Comparison of ENCODE assay signal across 8 cellular contexts in the genomic region with DNA sequence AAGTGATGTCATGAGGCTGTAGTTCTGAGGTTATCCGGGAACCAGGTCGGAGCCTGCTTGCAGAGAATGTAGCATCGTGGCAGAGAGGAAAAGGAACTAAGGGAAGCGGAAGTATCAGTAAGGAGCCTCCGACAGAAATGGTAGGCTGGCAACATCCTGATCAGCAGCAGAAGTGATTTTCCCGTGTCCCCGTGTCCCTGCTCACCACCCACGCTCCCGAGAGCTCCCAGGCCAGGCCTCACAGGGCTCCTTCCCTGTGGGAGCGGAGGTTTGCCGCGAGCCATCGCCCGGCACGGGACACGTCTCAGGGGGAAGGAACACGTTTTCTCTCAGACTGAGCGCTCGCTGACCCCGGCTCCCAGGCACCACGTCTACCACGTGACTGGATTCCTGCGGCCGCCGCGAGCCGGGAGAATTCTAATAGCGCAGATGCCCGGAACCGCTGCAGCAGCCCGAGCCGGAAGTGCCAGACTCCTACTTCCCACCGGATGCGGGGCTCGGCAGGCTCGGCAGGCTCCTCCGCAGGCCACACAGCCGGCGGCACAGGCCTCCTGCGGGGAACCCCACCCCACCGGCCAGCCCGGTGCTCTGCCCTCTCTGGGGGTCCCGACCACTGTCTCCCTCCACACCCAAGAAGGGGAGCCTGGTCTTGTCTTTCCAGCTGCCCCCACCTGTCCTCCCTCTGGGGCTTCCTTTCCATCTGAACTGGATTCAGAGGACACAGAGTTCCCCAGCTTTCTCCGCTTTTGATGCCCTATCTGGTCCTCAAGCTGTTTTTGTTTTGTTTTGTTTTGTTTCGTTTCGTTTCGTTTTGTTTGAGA.
A peak's percentile ranks its signal among the peaks of the same experiment; 100 is the strongest.
DNase-seq lines count a peak whose midpoint lies in the region; ATAC-seq and TF ChIP-seq lines count a peak whose summit lies in the region.

No MANE protein-coding gene starts in this region.

- H3K9me3 ChIP-seq in HUES48 (ENCODE audit: control insufficient read depth, insufficient read depth, low read length) (no peaks in the 10 kb centered on the region), fibroblast of lung (ENCODE audit: control insufficient read depth, insufficient read depth, low read depth, low read length) (no peaks in the 10 kb centered on the region)

- peak overlapping the region; percentile 36 to 68 for H3K27ac Mint-ChIP-seq in natural killer cell

- H3K36me3 Mint-ChIP-seq in natural killer cell = no peaks in the 10 kb centered on the region

- H3K27me3 ChIP-seq in HUES48 (ENCODE audit: control insufficient read depth, insufficient read depth, low read length) (peaks cover 22% of the 10 kb centered on the region), fibroblast of lung (ENCODE audit: control insufficient read depth, insufficient read depth, low read length) (peaks cover 4% of the 10 kb centered on the region)

- H4K20me1 ChIP-seq in fibroblast of lung (ENCODE audit: control insufficient read depth, extremely low read depth, insufficient read depth, low read length) = no peaks in the 10 kb centered on the region

- H3K4me1 ChIP-seq in HUES48 (ENCODE audit: control insufficient read depth, insufficient read depth, low read length) = peaks cover 12% of the 10 kb centered on the region
- H3K4me1 ChIP-seq in fibroblast of lung (ENCODE audit: control insufficient read depth, extremely low read depth, insufficient read depth, low read length) = peaks cover 6% of the 10 kb centered on the region

- H3K9ac ChIP-seq in HUES48 (ENCODE audit: low read depth, low read length) = peak overlapping the region; percentile 49; the same call in 1 of the 2 replicates
- peak overlapping the region; percentile 73 for H3K9ac ChIP-seq in fibroblast of lung (ENCODE audit: insufficient read depth, low read length)

- ATAC-seq in GM18505 (IDR thresholded peaks at IDR 0.05; ENCODE audit: unreplicated experiment) (peak; percentile 53), natural killer cell (peak; percentile 42 to 61 (median 56)), HG03521 (IDR thresholded peaks at IDR 0.05; ENCODE audit: unreplicated experiment) (no peak)

- peak; percentile 50 for DNase-seq in activated T-cell treated with anti-CD3 and anti-CD28 coated beads for 48 hours (ENCODE audit: low read depth)
- peak; percentile 82 to 93 for DNase-seq in fibroblast of lung (ENCODE audit: low read depth in 2 of 2)
- DNase-seq in natural killer cell = peak; percentile 19
- no peak for DNase-seq in substantia nigra (lab: John Stamatoyannopoulos, UW)
- DNase-seq in NCI-H1436 treated with DMSO at 0.1 percent for 48 hours (lab: John Stamatoyannopoulos, UW) = no peak

- no peaks in the 10 kb centered on the region for H3K79me2 ChIP-seq in fibroblast of lung (ENCODE audit: control insufficient read depth, insufficient read depth, low read length)

- H3K4me1 Mint-ChIP-seq in natural killer cell = peaks cover 23% of the 10 kb centered on the region in 2 donors

- H3K27ac ChIP-seq in HUES48 (ENCODE audit: low read depth, low read length) = peak overlapping the region; percentile 48
- peak overlapping the region; percentile 87 for H3K27ac ChIP-seq in fibroblast of lung (ENCODE audit: insufficient read depth, low read length)
- peak overlapping the region; percentile 88 for H3K27ac ChIP-seq in substantia nigra (ENCODE audit: low read depth, low read length, poor library complexity, severe bottlenecking)

- H3K36me3 ChIP-seq in HUES48 (ENCODE audit: control insufficient read depth, insufficient read depth, low read length) (no peaks in the 10 kb centered on the region), fibroblast of lung (ENCODE audit: control insufficient read depth, insufficient read depth, low read length) (no peaks in the 10 kb centered on the region)

- peak overlapping the region; percentile 99 for H3K4me2 ChIP-seq in fibroblast of lung (ENCODE audit: extremely low read depth, insufficient read depth, low read length)

- intact Hi-C loops in natural killer cell (cut with micrococcal nuclease) = no loop called here

- H2AFZ ChIP-seq in fibroblast of lung (ENCODE audit: low read length) = peak overlapping the region; percentile 91

- peak overlapping the region; percentile 93 for H3K4me3 Mint-ChIP-seq in natural killer cell

- TF ChIP-seq POLR2A in GM18505 (IDR thresholded peaks at IDR 0.05; ENCODE audit: borderline replicate concordance, extremely low read depth, insufficient read depth, insufficient read length) = peak; percentile 57

- TF ChIP-seq CTCF in fibroblast of lung (conservative IDR thresholded peaks at IDR 0.05 in 1 of 2, IDR thresholded peaks at IDR 0.05 in 1 of 2; ENCODE audit: low read depth in 1 of 2, low read length in 2 of 2) (no peak), natural killer cell (IDR thresholded peaks at IDR 0.05) (no peak)

- H3K9me3 Mint-ChIP-seq in natural killer cell = no peaks in the 10 kb centered on the region

- no peaks in the 10 kb centered on the region for H3K27me3 Mint-ChIP-seq in natural killer cell (ENCODE audit: low read depth in 2 of 2)

- peak overlapping the region; percentile 83 for H3K4me3 ChIP-seq in HUES48 (ENCODE audit: low read depth, low read length)
- H3K4me3 ChIP-seq in fibroblast of lung (replicated peaks in 1 of 4; ENCODE audit: control extremely low read depth in 1 of 4, insufficient read depth in 1 of 4, low read depth in 3 of 4, low read length in 4 of 4) = peak overlapping the region; percentile 45 to 58 (median 48)

Comparison
In these comparisons a context has a peak if more than half of its experiments do, and no peak if none do; other contexts are left out.
1. DNase-seq: peak in activated T-cell treated with anti-CD3 and anti-CD28 coated beads for 48 hours (single experiment), fibroblast of lung (2 of 2) and natural killer cell (single experiment); none in substantia nigra (0 of 49) and NCI-H1436 treated with DMSO at 0.1 percent for 48 hours (single experiment).
2. Peak in every context shown above with its lines, with median percentiles within 50 percentile points of each other: H3K27ac ChIP-seq.